Comparison of ENCODE assay signal across 13 cellular contexts in genomic region chr13:98488736-98489135, GRCh38.
A peak's percentile ranks its signal among the peaks of the same experiment; 100 is the strongest.
DNase-seq lines count a peak whose midpoint lies in the region; ATAC-seq and TF ChIP-seq lines count a peak whose summit lies in the region.
"Had no signal": no experiment of that assay in that cellular context is flagged by ENCODE, and none has a peak within 500 bp of the region (broad histone marks: within the 10 kb centered on the region; RNA-seq: fewer than 3 reads in every experiment).

No MANE protein-coding gene starts in this region.

- no peak for DNase-seq in CD4-positive, CD25-positive, alpha-beta regulatory T cell
- DNase-seq in GDM1 (lab: John Stamatoyannopoulos, UW), result no peak
- no peak for DNase-seq in iPS-NIHi11 (ENCODE audit: low spot score)
- DNase-seq in OCI-M1 (lab: John Stamatoyannopoulos, UW), result no peak
- DNase-seq in uterus, result no peak
- DNase-seq: activated T-cell treated with anti-CD3 and anti-CD28 coated beads, Interleukin-2, amount 50 U/mL, for 48 hours; natural killer cell; NCI-H2107 had no signal

- H3K4me3 Mint-ChIP-seq in CD4-positive, CD25-positive, alpha-beta regulatory T cell, result peak overlapping the region in 2 of 4 donors; percentile 27 to 28
- H3K4me3 Mint-ChIP-seq in activated T-helper 17 cell treated with anti-CD3 and anti-CD28 coated beads, Interleukin-2, amount 50 U/mL, for 72 hours, result no peak overlapping the region
- H3K4me3 Mint-ChIP-seq: natural killer cell had no signal

- H3K9me3 Mint-ChIP-seq in CD4-positive, CD25-positive, alpha-beta regulatory T cell, result no peaks in the 10 kb centered on the region
- no peaks in the 10 kb centered on the region for H3K9me3 Mint-ChIP-seq in activated T-helper 17 cell treated with anti-CD3 and anti-CD28 coated beads, Interleukin-2, amount 50 U/mL, for 72 hours
- H3K9me3 Mint-ChIP-seq: natural killer cell had no signal

- no peaks in the 10 kb centered on the region for H3K27me3 ChIP-seq in CD4-positive, CD25-positive, alpha-beta regulatory T cell (ENCODE audit: control insufficient read depth, insufficient read depth, low read length)
- no peaks in the 10 kb centered on the region for H3K27me3 ChIP-seq in uterus
- H3K27me3 ChIP-seq: hepatocyte had no signal

- H3K36me3 ChIP-seq in CD4-positive, CD25-positive, alpha-beta regulatory T cell (ENCODE audit: control insufficient read depth, insufficient read depth, low read length), result peaks cover 14% of the 10 kb centered on the region
- H3K36me3 ChIP-seq in uterus, result no peaks in the 10 kb centered on the region

- TF ChIP-seq POLR2A in uterus (IDR thresholded peaks at IDR 0.05), result no peak

- no peaks in the 10 kb centered on the region for H3K9me3 ChIP-seq in CD4-positive, CD25-positive, alpha-beta regulatory T cell (ENCODE audit: control insufficient read depth in 2 of 2, low read length in 2 of 2)
- no peaks in the 10 kb centered on the region for H3K9me3 ChIP-seq in uterus

- no peak for ATAC-seq in CD4-positive, CD25-positive, alpha-beta regulatory T cell (ENCODE audit: low read depth in 2 of 2)
- ATAC-seq in GM19463 (IDR thresholded peaks at IDR 0.05; ENCODE audit: unreplicated experiment) (peak; percentile 75), HG03066 (IDR thresholded peaks at IDR 0.05; ENCODE audit: low read depth, unreplicated experiment) (peak; percentile 53)
- ATAC-seq in activated T-helper 17 cell treated with anti-CD3 and anti-CD28 coated beads, Interleukin-2, amount 50 U/mL, for 72 hours (replicated peaks), result no peak
- ATAC-seq: natural killer cell, SK-N-SH treated with all-trans-retinoic acid at 6 μM for 48 hours had no signal

- intact Hi-C loops in uterus (cut with DNase I; ENCODE audit: low total_unique reads), result no loop called here

- TF ChIP-seq CTCF in uterus (IDR thresholded peaks at IDR 0.05), result no peak

- H3K27ac ChIP-seq in CD4-positive, CD25-positive, alpha-beta regulatory T cell (ENCODE audit: insufficient read depth, low read length, poor library complexity, severe bottlenecking), result no peak overlapping the region
- no peak overlapping the region for H3K27ac ChIP-seq in uterus

- no peak overlapping the region for H3K4me3 ChIP-seq in CD4-positive, CD25-positive, alpha-beta regulatory T cell (ENCODE audit: low read depth, low read length)
- H3K4me3 ChIP-seq in uterus, result no peak overlapping the region
- H3K4me3 ChIP-seq: hepatocyte had no signal

- peak overlapping the region; percentile 73 to 82 (median 78) for H3K27ac Mint-ChIP-seq in CD4-positive, CD25-positive, alpha-beta regulatory T cell
- H3K27ac Mint-ChIP-seq in activated T-helper 17 cell treated with anti-CD3 and anti-CD28 coated beads, Interleukin-2, amount 50 U/mL, for 72 hours, result peak overlapping the region; percentile 62
- H3K27ac Mint-ChIP-seq: natural killer cell had no signal

- peaks cover 50 to 93% (median 75%) of the 10 kb centered on the region in 4 donors for H3K4me1 Mint-ChIP-seq in CD4-positive, CD25-positive, alpha-beta regulatory T cell
- H3K4me1 Mint-ChIP-seq in activated T-helper 17 cell treated with anti-CD3 and anti-CD28 coated beads, Interleukin-2, amount 50 U/mL, for 72 hours, result peaks cover 69% of the 10 kb centered on the region

- peaks cover 69% of the 10 kb centered on the region for H3K4me1 ChIP-seq in CD4-positive, CD25-positive, alpha-beta regulatory T cell (ENCODE audit: control insufficient read depth, insufficient read depth, low read length, poor library complexity, severe bottlenecking)
- H3K4me1 ChIP-seq in uterus, result peaks cover 9 to 10% of the 10 kb centered on the region in 2 donors

- H3K36me3 Mint-ChIP-seq in CD4-positive, CD25-positive, alpha-beta regulatory T cell, result peaks cover 4% of the 10 kb centered on the region
- H3K36me3 Mint-ChIP-seq in activated T-helper 17 cell treated with anti-CD3 and anti-CD28 coated beads, Interleukin-2, amount 50 U/mL, for 72 hours (ENCODE audit: low read depth), result peaks cover 85% of the 10 kb centered on the region
- H3K36me3 Mint-ChIP-seq: natural killer cell had no signal

- no peaks in the 10 kb centered on the region for H3K27me3 Mint-ChIP-seq in CD4-positive, CD25-positive, alpha-beta regulatory T cell
- no peaks in the 10 kb centered on the region for H3K27me3 Mint-ChIP-seq in activated T-helper 17 cell treated with anti-CD3 and anti-CD28 coated beads, Interleukin-2, amount 50 U/mL, for 72 hours

Comparison
In these comparisons a context has a peak if more than half of its experiments do, and no peak if none do; other contexts are left out.
1. ATAC-seq: peak in GM19463 (single experiment) and HG03066 (single experiment); none in CD4-positive, CD25-positive, alpha-beta regulatory T cell (0 of 2) and activated T-helper 17 cell treated with anti-CD3 and anti-CD28 coated beads, Interleukin-2, amount 50 U/mL, for 72 hours (single experiment).